Comparison of ENCODE assay signal across 8 cellular contexts in the genomic region with DNA sequence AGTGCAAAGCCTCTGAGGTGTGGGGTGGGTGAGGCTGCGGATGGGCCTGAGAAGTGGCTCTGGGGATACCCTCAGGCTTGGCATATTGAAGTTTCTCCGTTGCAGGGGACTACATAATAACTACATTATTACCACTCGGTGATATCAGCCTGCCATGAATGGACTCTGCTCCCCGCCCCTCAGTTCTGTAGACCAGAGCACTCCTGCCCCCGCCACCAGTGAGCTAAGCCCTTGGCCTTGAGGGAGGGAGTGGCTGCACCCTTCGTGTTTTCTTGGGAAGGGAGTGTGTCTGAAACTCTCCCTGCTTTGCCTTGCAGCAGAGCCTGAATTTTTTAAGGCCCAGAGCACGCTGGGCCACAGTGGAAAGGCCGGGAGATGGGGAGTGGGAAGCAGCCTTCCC. TPM values are rescaled to one million over a fixed set of nuclear protein-coding genes. Genes with fewer than 3 reads are reported as not detected.
DNase-seq lines count a peak whose midpoint lies in the region; ATAC-seq and TF ChIP-seq lines count a peak whose summit lies in the region.

No MANE protein-coding gene starts in this region.

- 32 to 33% methylated on average over 8 of the region's 8 CpGs for WGBS in esophagus, 2 donors

- H3K4me1 ChIP-seq in esophagus (ENCODE audit: control insufficient read depth in 2 of 2, insufficient read depth in 2 of 2, low read length in 1 of 2) = peaks cover 5 to 18% of the 10 kb centered on the region in 2 donors

- no peak overlapping the region for H3K9ac ChIP-seq in SK-N-MC (ENCODE audit: insufficient read length)

- peak overlapping the region; percentile 69 for H3K4me3 ChIP-seq in GM12865 (ENCODE audit: low read depth, low read length)
- peak overlapping the region; percentile 87 for H3K4me3 ChIP-seq in SK-N-MC
- H3K4me3 ChIP-seq in esophagus (ENCODE audit: low read depth in 1 of 2, low read length in 2 of 2) = peak overlapping the region; percentile 0 to 73

- intact Hi-C loops in sciatic nerve (cut with DNase I) = no loop called here

- TF ChIP-seq CTCF in GM12865 (IDR thresholded peaks at IDR 0.05; ENCODE audit: insufficient read depth, low read depth, low read length, missing control alignments) = no peak

- DNase-seq in GM12865 (ENCODE audit: low read depth) (peak; percentile 27), SK-N-MC (ENCODE audit: low read depth, low spot score) (no peak), sciatic nerve (ENCODE audit: low spot score) (no peak), HT-29 (ENCODE audit: low spot score) (no peak), T1000 (lab: John Stamatoyannopoulos, UW) (no peak)

- H3K27me3 ChIP-seq in esophagus (ENCODE audit: control insufficient read depth in 1 of 2, insufficient read depth in 2 of 2, low read length in 2 of 2) = no peaks in the 10 kb centered on the region

- H3K36me3 ChIP-seq in SK-N-MC (ENCODE audit: insufficient read depth, low read length) (no peaks in the 10 kb centered on the region), esophagus (ENCODE audit: control insufficient read depth in 2 of 2, insufficient read depth in 2 of 2, low read length in 1 of 2) (no peaks in the 10 kb centered on the region)

- H3K27ac ChIP-seq in SK-N-MC = no peak overlapping the region
- peak overlapping the region; percentile 90 to 92 for H3K27ac ChIP-seq in esophagus (ENCODE audit: low read depth in 2 of 2, low read length in 1 of 2)

- H3K9me3 ChIP-seq in SK-N-MC (ENCODE audit: low read depth, low read length) (no peaks in the 10 kb centered on the region), esophagus (ENCODE audit: control insufficient read depth in 2 of 2, insufficient read depth in 1 of 2, low read depth in 1 of 2, low read length in 1 of 2) (no peaks in the 10 kb centered on the region)

- ATAC-seq in sciatic nerve (peak; percentile 18), HG03159 (IDR thresholded peaks at IDR 0.05; ENCODE audit: unreplicated experiment) (no peak), HG02642 (IDR thresholded peaks at IDR 0.05; ENCODE audit: poor library complexity, unreplicated experiment) (no peak)

RNA-seq across cellular contexts. Expression of a gene that starts 1.7 kb away (rescaled TPM):
- 1 to 10 TPM; 2.4 to 9.5 TPM for polyA plus RNA-seq in esophagus
- total RNA-seq in sciatic nerve = 14.0 TPM
- 16.9 and 19.9 TPM in 2 replicates for total RNA-seq in HT-29 (2014; rRNA removed; shearing (Covaris generic))

RNA-seq across cellular contexts. Expression of a gene that starts 41.4 kb away (rescaled TPM):
- polyA plus RNA-seq in esophagus = under 1 TPM; 0.12 to 0.13 TPM
- total RNA-seq in sciatic nerve = 0.49 TPM
- total RNA-seq in HT-29 (2014; rRNA removed; shearing (Covaris generic)) = 0.05 and 0.13 TPM in 2 replicates

RNA-seq across cellular contexts. Expression of a gene that starts 47.2 kb away (rescaled TPM):
- 10 to 100 TPM; 15.7 to 23.5 TPM for polyA plus RNA-seq in esophagus
- 22.9 TPM for total RNA-seq in sciatic nerve
- 29.6 and 38.4 TPM in 2 replicates for total RNA-seq in HT-29 (2014; rRNA removed; shearing (Covaris generic))

Comparison
In these comparisons a context has a peak if more than half of its experiments do, and no peak if none do; other contexts are left out.
1. H3K4me3 ChIP-seq: peak in every context shown above with its lines; median percentile 87 in SK-N-MC; 69 in GM12865; 36 in esophagus.